23 cellular contexts compared by ENCODE assay signal in the genomic region with DNA sequence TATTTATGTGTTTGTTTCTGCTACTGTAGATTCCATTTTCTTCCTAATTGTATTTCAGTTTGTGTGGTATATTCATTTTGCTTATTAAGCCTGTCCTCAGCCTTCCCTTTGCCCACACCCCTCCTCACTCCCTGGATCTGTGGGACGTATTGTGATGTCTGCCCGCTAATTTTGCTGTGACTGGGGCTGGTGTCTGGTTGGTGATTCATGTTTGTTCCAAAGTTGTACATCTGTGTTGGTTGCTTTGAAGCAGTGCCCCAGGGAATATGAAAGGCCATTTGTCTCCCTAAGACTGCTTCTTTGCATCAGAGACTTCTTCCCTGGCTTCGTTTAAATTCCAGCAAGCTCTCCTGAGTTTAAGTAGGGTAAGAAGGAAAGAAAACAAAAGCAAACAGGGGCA.
DNase-seq lines count a peak whose midpoint lies in the region; ATAC-seq and TF ChIP-seq lines count a peak whose summit lies in the region.
"Had no signal": no experiment of that assay in that cellular context is flagged by ENCODE, and none has a peak within 500 bp of the region (broad histone marks: within the 10 kb centered on the region; RNA-seq: fewer than 3 reads in every experiment).

No MANE protein-coding gene starts in this region.

- no peak overlapping the region for H3K4me2 ChIP-seq in neuronal stem cell (ENCODE audit: insufficient read depth, low read length, poor library complexity, severe bottlenecking)

- no peaks in the 10 kb centered on the region for H3K27me3 ChIP-seq in neuronal stem cell (ENCODE audit: control insufficient read depth in 3 of 3, insufficient read depth in 3 of 3, low read depth in 1 of 3, low read length in 3 of 3)
- H3K27me3 ChIP-seq: BLaER1 treated with 17β-estradiol and CSF1 and Interleukin-3, amounts not matched to agents 10 nM and 100 nM had no signal

- H3K4me1 ChIP-seq in neuronal stem cell (ENCODE audit: control insufficient read depth in 2 of 2, insufficient read depth in 1 of 2, low read depth in 1 of 2, low read length in 2 of 2) = peaks cover 2 to 4% of the 10 kb centered on the region in 2 donors

- H3K27ac ChIP-seq in neuronal stem cell (replicated peaks; ENCODE audit: low read length) = peak overlapping the region; percentile 26
- H3K27ac ChIP-seq: BLaER1 treated with 17β-estradiol and CSF1 and Interleukin-3, amounts not matched to agents 10 nM and 100 nM had no signal

- no peak overlapping the region for H3K14ac ChIP-seq in neuronal stem cell (ENCODE audit: low read length)

- ATAC-seq in HG02610 (IDR thresholded peaks at IDR 0.05; ENCODE audit: unreplicated experiment) (no peak), GM21717 (IDR thresholded peaks at IDR 0.05; ENCODE audit: unreplicated experiment) (no peak)
- ATAC-seq: naive thymus-derived CD8-positive, alpha-beta T cell; right cardiac atrium; stimulated activated memory B cell treated with anti-CD40 and anti-IgM and Interleukin-4, amounts not matched to agents 10 μg/mL and 1 μg/mL and 100 μg/mL, for 72 hours had no signal

- no peaks in the 10 kb centered on the region for H3K36me3 ChIP-seq in neuronal stem cell (replicated peaks in 1 of 2; ENCODE audit: control insufficient read depth in 2 of 2, insufficient read depth in 2 of 2, low read length in 2 of 2)
- H3K36me3 ChIP-seq: BLaER1 treated with 17β-estradiol and CSF1 and Interleukin-3, amounts not matched to agents 10 nM and 100 nM had no signal

- no peak overlapping the region for H3K9ac ChIP-seq in neuronal stem cell (ENCODE audit: low read depth, low read length, poor library complexity)
- H3K9ac ChIP-seq: BLaER1 treated with 17β-estradiol and CSF1 and Interleukin-3, amounts not matched to agents 10 nM and 100 nM had no signal

- no peak overlapping the region for H2BK120ac ChIP-seq in neuronal stem cell (ENCODE audit: low read depth, low read length)

- no peaks in the 10 kb centered on the region for H3K9me3 ChIP-seq in neuronal stem cell (replicated peaks in 1 of 2; ENCODE audit: control insufficient read depth in 2 of 2, insufficient read depth in 1 of 2, low read depth in 1 of 2, low read length in 2 of 2)
- H3K9me3 ChIP-seq: BLaER1 treated with 17β-estradiol and CSF1 and Interleukin-3, amounts not matched to agents 10 nM and 100 nM had no signal

- H2AK5ac ChIP-seq in neuronal stem cell (ENCODE audit: low read depth, low read length) = no peak overlapping the region

- no peak overlapping the region for H3K18ac ChIP-seq in neuronal stem cell (ENCODE audit: low read length)

- H3K4me3 ChIP-seq in fibroblast of mammary gland (ENCODE audit: control insufficient read depth, low read depth, low read length) (no peak overlapping the region), neuronal stem cell (ENCODE audit: low read length in 2 of 2) (no peak overlapping the region)
- H3K4me3 ChIP-seq: BLaER1 treated with 17β-estradiol and CSF1 and Interleukin-3, amounts not matched to agents 10 nM and 100 nM had no signal

- H4K8ac ChIP-seq in neuronal stem cell (ENCODE audit: low read depth, low read length) = no peak overlapping the region

- H4K91ac ChIP-seq in neuronal stem cell (ENCODE audit: low read depth, low read length, poor library complexity) = no peak overlapping the region

- no peak overlapping the region for H2BK15ac ChIP-seq in neuronal stem cell (ENCODE audit: low read length)

- H3K23ac ChIP-seq in neuronal stem cell (ENCODE audit: low read depth, low read length, poor library complexity) = no peak overlapping the region

- no peaks in the 10 kb centered on the region for H3K79me1 ChIP-seq in neuronal stem cell (ENCODE audit: low read depth, low read length)

- H3K4ac ChIP-seq in neuronal stem cell (ENCODE audit: low read length) = no peak overlapping the region

- H2BK12ac ChIP-seq in neuronal stem cell (ENCODE audit: low read length) = no peak overlapping the region

- H2BK5ac ChIP-seq in neuronal stem cell (ENCODE audit: low read length) = no peak overlapping the region

- no peak for TF ChIP-seq CTCF in fibroblast of mammary gland (conservative IDR thresholded peaks at IDR 0.05; ENCODE audit: control insufficient read depth, insufficient read depth, low read depth, low read length)

- DNase-seq in Daoy (ENCODE audit: low read depth) = peak; percentile 53
- peak; percentile 96 for DNase-seq in RPMI7951 (ENCODE audit: low read depth)
- peak; percentile 65 for DNase-seq in fibroblast of mammary gland (ENCODE audit: low read depth)
- no peak for DNase-seq in neuronal stem cell (ENCODE audit: low spot score)
- DNase-seq in NCI-H446 (lab: John Stamatoyannopoulos, UW) = no peak
- DNase-seq in HCEC 1CT = no peak
- DNase-seq: activated CD4-positive, alpha-beta T cell treated with anti-CD3 and anti-CD28 coated beads, Interleukin-2, amount 50 U/mL, for 48 hours; activated effector memory CD4-positive, alpha-beta T cell treated with Interleukin-2 at 50 U/mL for 16 hours; effector memory CD4-positive, alpha-beta T cell; GF-D8; H7; Kasumi-1; kidney glomerular epithelial cell; naive thymus-derived CD8-positive, alpha-beta T cell; NCI-H1930; NCI-H774; right cardiac atrium; SIG-M5; stimulated activated CD4-positive, alpha-beta T cell treated with anti-CD3 and anti-CD28 coated beads, Interleukin-4, amount 100 ng/mL, for 4 hours had no signal

- H2AFZ ChIP-seq in neuronal stem cell (ENCODE audit: low read length) = no peak overlapping the region

- WGBS in neuronal stem cell (ENCODE audit: extremely low coverage in 2 of 2, insufficient read length in 2 of 2, insufficient replicate concordance in 1 of 2), 2 donors = no CpG with 5 or more reads among the region's 3 CpGs

Comparison
In these comparisons a context has a peak if more than half of its experiments do, and no peak if none do; other contexts are left out.
1. DNase-seq: peak in Daoy (single experiment), RPMI7951 (single experiment) and fibroblast of mammary gland (single experiment); none in neuronal stem cell (single experiment), NCI-H446 (0 of 2) and HCEC 1CT (single experiment).